Comparison of ENCODE assay signal across 27 cellular contexts in the genomic region with DNA sequence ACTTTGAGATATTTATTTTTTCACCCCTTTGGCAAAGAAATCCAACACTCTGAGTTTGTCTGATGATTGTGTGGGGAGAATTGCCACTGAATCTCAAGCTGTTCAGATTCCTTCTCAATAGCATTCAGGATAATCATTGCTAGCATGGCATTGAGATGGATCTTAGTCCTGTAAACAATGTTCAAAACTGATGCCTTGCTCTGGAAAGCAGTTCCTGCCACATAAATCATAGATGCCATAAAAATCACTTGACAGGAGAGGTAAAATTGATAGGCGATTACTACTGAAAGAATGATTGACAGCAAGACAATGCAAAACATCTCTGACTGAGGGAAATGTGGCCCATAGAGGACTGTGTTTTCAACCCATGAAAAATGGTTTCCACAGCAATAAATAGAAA.
"Had no signal": no experiment of that assay in that cellular context is flagged by ENCODE, and none has a peak within 500 bp of the region (broad histone marks: within the 10 kb centered on the region; RNA-seq: fewer than 3 reads in every experiment).

No MANE protein-coding gene starts in this region.

- H2AFZ ChIP-seq: neural progenitor cell, parathyroid adenoma had no signal

- H3K4me3 ChIP-seq: neural progenitor cell, ovary, psoas muscle, right lobe of liver, sigmoid colon, suprapubic skin, testis, tibial artery, transverse colon, upper lobe of right lung, uterus had no signal

- H3K4me2 ChIP-seq: neural progenitor cell had no signal

- H3K9ac ChIP-seq: neural progenitor cell, parathyroid adenoma had no signal

- H3K9me3 ChIP-seq: ovary, right lobe of liver, testis, uterus had no signal

- DNase-seq: naive thymus-derived CD8-positive, alpha-beta T cell; nephron progenitor cell; occipital lobe; ovary; posterior cingulate gyrus; psoas muscle; right cardiac atrium; right lobe of liver; sigmoid colon; small intestine; stimulated activated CD4-positive, alpha-beta T cell treated with anti-CD3 and anti-CD28 coated beads, Interleukin-15, amount 100 ng/mL, for 24 hours; stimulated activated CD4-positive, alpha-beta T cell treated with anti-CD3 and anti-CD28 coated beads, Interleukin-2, amount 100 ng/mL, for 24 hours; stimulated activated CD4-positive, alpha-beta T cell treated with anti-CD3 and anti-CD28 coated beads, Interleukin-4, amount 100 ng/mL, for 1 hour; stimulated activated CD4-positive, alpha-beta T cell treated with anti-CD3 and anti-CD28 coated beads, Interleukin-4, amount 100 ng/mL, for 4 hours; stimulated activated CD8-positive, alpha-beta memory T cell treated with anti-CD3 and anti-CD28 coated beads, Interleukin-4, amount 100 ng/mL, for 48 hours; stimulated activated naive CD4-positive, alpha-beta T cell; stimulated activated naive CD8-positive, alpha-beta T cell treated with anti-CD3 and anti-CD28 coated beads, Interleukin-15, amount 100 ng/mL, for 72 hours; stimulated activated naive CD8-positive, alpha-beta T cell treated with anti-CD3 and anti-CD28 coated beads, Interleukin-15, Interleukin-2, amounts not matched to agents 100 U/mL and 50 U/mL, for 24 hours; substantia nigra; testis; tibial artery; transverse colon; upper lobe of right lung; uterus had no signal

- H3K4me1 ChIP-seq: neural progenitor cell, parathyroid adenoma, psoas muscle, right lobe of liver, sigmoid colon, suprapubic skin, testis, tibial artery, transverse colon, upper lobe of right lung, uterus had no signal

- H3K27me3 ChIP-seq: neural progenitor cell, ovary, right lobe of liver, sigmoid colon, suprapubic skin, testis, tibial artery, transverse colon, upper lobe of right lung, uterus had no signal

- H3K36me3 ChIP-seq: neural progenitor cell, ovary, right lobe of liver, sigmoid colon, suprapubic skin, tibial artery, transverse colon, upper lobe of right lung, uterus had no signal

- H3K27ac ChIP-seq: neural progenitor cell, ovary, parathyroid adenoma, psoas muscle, right lobe of liver, sigmoid colon, suprapubic skin, testis, tibial artery, transverse colon, upper lobe of right lung, uterus had no signal

- H3K79me2 ChIP-seq: parathyroid adenoma had no signal
